17 cellular contexts compared by ENCODE assay signal in the genomic region with DNA sequence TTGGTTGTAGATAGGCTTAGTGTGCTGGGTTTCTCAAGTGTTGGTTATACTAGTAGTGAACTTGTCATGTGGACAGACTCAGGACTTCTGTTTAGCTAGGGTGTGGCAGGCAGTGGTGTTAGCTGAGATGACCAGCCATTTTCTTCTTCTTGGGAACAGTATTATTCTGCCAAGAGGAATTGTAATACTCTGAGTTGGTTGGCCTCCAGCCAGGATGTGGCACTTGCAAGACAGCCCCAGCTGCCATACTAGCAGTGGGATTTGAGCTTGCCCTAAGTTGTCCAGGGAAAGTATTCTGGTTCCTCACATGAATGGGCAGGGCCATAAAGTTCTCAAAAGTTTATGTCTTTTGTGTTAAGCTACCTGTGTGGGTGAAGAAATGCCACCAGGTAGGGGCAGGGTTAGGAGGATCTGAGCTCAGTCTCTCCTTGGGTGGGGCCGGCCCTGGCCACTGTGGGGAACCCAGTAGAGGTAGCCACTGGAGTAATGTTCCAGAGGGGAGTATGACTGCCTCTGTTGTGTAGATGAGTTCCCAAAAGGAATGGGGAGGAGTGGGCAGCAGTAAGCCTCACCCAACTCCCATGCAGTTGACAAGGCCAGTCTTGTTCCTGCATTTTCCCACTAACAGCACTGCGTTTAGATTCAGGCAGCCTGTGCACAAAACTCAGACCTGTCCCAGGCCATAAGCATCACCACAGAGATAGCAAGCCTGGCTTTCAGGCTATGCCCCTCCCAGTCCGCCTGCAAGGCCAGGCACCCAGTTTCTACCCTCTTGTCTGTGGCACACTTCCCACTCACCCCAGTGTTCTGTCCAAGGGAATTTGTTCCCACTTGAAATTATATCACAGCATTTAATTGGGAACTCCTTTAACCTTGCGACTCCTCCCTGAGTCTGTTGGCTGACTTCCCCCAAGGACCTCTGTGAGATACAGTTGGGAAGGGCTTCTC.
DNase-seq lines count a peak whose midpoint lies in the region; FAIRE-seq and TF ChIP-seq lines count a peak whose summit lies in the region.
"Had no signal": no experiment of that assay in that cellular context is flagged by ENCODE, and none has a peak within 500 bp of the region (broad histone marks: within the 10 kb centered on the region; RNA-seq: fewer than 3 reads in every experiment).

No MANE protein-coding gene starts in this region.

- H2AK5ac ChIP-seq in H1 (ENCODE audit: low read depth, low read length) = no peak overlapping the region
- H2AK5ac ChIP-seq in neuronal stem cell (ENCODE audit: low read depth, low read length) = no peak overlapping the region

- POLR2A ChIA-PET in H1 (lab: Charles Lee; ENCODE audit: partially characterized antibody) = no interaction called here

- H4K8ac ChIP-seq in H1 (ENCODE audit: extremely low read depth, insufficient read depth, low read length) = no peak overlapping the region
- H4K8ac ChIP-seq in neuronal stem cell (ENCODE audit: low read depth, low read length) = no peak overlapping the region

- intact Hi-C loops in esophagus squamous epithelium (cut with DNase I) = no loop called here

- TF ChIP-seq CTCF in H1 (IDR thresholded peaks at IDR 0.05; ENCODE audit: control extremely low read depth in 1 of 3, insufficient read depth in 1 of 3, low read depth in 1 of 3, low read length in 3 of 3) (no peak), esophagus squamous epithelium (IDR thresholded peaks at IDR 0.05) (no peak)

- CTCF ChIA-PET in H1 (lab: Charles Lee; ENCODE audit: partially characterized antibody) = no interaction called here

- no peak for FAIRE-seq in H1 (lab: Jason Lieb, UNC)
- FAIRE-seq: G401.6, HepG2, RCC 7860 had no signal

- H3K23ac ChIP-seq in H1 (ENCODE audit: insufficient read length) (no peak overlapping the region), neuronal stem cell (ENCODE audit: low read depth, low read length, poor library complexity) (no peak overlapping the region)

- no peaks in the 10 kb centered on the region for H3K36me3 ChIP-seq in H1 (ENCODE audit: control insufficient read depth in 2 of 4, insufficient read depth in 4 of 4, low read length in 3 of 4)
- no peaks in the 10 kb centered on the region for H3K36me3 ChIP-seq in neuronal stem cell (replicated peaks in 1 of 2; ENCODE audit: control insufficient read depth in 2 of 2, insufficient read depth in 2 of 2, low read length in 2 of 2)
- no peaks in the 10 kb centered on the region for H3K36me3 ChIP-seq in esophagus squamous epithelium

- TF ChIP-seq POLR2A in H1 (IDR thresholded peaks at IDR 0.05; ENCODE audit: control extremely low read depth in 1 of 2, low read depth in 2 of 2, low read length in 2 of 2) = no peak
- TF ChIP-seq POLR2A in esophagus squamous epithelium (IDR thresholded peaks at IDR 0.05) = no peak

- H2BK12ac ChIP-seq in H1 (ENCODE audit: low read depth, low read length) (no peak overlapping the region), neuronal stem cell (ENCODE audit: low read length) (no peak overlapping the region)

- no peaks in the 10 kb centered on the region for H4K20me1 ChIP-seq in H1 (replicated peaks in 1 of 2; ENCODE audit: control insufficient read depth in 1 of 2, insufficient read depth in 2 of 2, low read length in 2 of 2)

- no peak overlapping the region for H3K18ac ChIP-seq in H1 (ENCODE audit: extremely low read depth, low read length)
- H3K18ac ChIP-seq in neuronal stem cell (ENCODE audit: low read length) = no peak overlapping the region

- H3K9me3 ChIP-seq in H1 (ENCODE audit: insufficient read depth in 2 of 2, low read depth in 1 of 2, low read length in 1 of 2) (no peaks in the 10 kb centered on the region), neuronal stem cell (replicated peaks in 1 of 2; ENCODE audit: control insufficient read depth in 2 of 2, insufficient read depth in 1 of 2, low read depth in 1 of 2, low read length in 2 of 2) (peaks cover 0 to 11% of the 10 kb centered on the region in 2 donors), esophagus squamous epithelium (peaks cover 0 to 5% (median 0%) of the 10 kb centered on the region in 3 donors)

- H3K9ac ChIP-seq in H1 (replicated peaks in 1 of 4; ENCODE audit: extremely low read depth in 1 of 4, low read depth in 3 of 4, low read length in 3 of 4) (no peak overlapping the region), neuronal stem cell (ENCODE audit: low read depth, low read length, poor library complexity) (no peak overlapping the region)

- H2AFZ ChIP-seq in H1 (ENCODE audit: low read length) (no peak overlapping the region), neuronal stem cell (ENCODE audit: low read length) (peak overlapping the region; percentile 74)

- H4K5ac ChIP-seq in H1 (ENCODE audit: insufficient read length, low read depth, low read length) = no peak overlapping the region

- no peaks in the 10 kb centered on the region for H3K79me1 ChIP-seq in H1 (ENCODE audit: low read depth, low read length)
- H3K79me1 ChIP-seq in neuronal stem cell (ENCODE audit: low read depth, low read length) = no peaks in the 10 kb centered on the region

- no peak for TF ChIP-seq RAD21 in H1 (IDR thresholded peaks at IDR 0.05 in 1 of 2, conservative IDR thresholded peaks at IDR 0.05 in 1 of 2; ENCODE audit: low read depth in 2 of 2, low read length in 2 of 2)

- no peak overlapping the region for H4K91ac ChIP-seq in H1 (replicated peaks; ENCODE audit: insufficient read length, low read length)
- H4K91ac ChIP-seq in neuronal stem cell (ENCODE audit: low read depth, low read length, poor library complexity) = no peak overlapping the region

- H3K27me3 ChIP-seq in H1 (replicated peaks in 1 of 4; ENCODE audit: control insufficient read depth in 3 of 4, extremely low read depth in 1 of 4, insufficient read depth in 3 of 4, low read length in 3 of 4) (no peaks in the 10 kb centered on the region), neuronal stem cell (ENCODE audit: control insufficient read depth in 3 of 3, insufficient read depth in 3 of 3, low read depth in 1 of 3, low read length in 3 of 3) (no peaks in the 10 kb centered on the region), esophagus squamous epithelium (no peaks in the 10 kb centered on the region)

- H3K4me1 ChIP-seq in H1 (replicated peaks in 1 of 4; ENCODE audit: control insufficient read depth in 3 of 4, insufficient read depth in 4 of 4, low read length in 3 of 4) (no peaks in the 10 kb centered on the region), neuronal stem cell (ENCODE audit: control insufficient read depth in 2 of 2, insufficient read depth in 1 of 2, low read depth in 1 of 2, low read length in 2 of 2) (no peaks in the 10 kb centered on the region), esophagus squamous epithelium (no peaks in the 10 kb centered on the region)

- H3K4me2 ChIP-seq in H1 (ENCODE audit: insufficient read depth in 1 of 2, low read depth in 2 of 2, low read length in 2 of 2) = no peak overlapping the region
- H3K4me2 ChIP-seq in neuronal stem cell (ENCODE audit: insufficient read depth, low read length, poor library complexity, severe bottlenecking) = no peak overlapping the region

- 89% methylated on average over 4 of the region's 4 CpGs; no CpG with 5 or more reads in 1 of the 2 experiments for WGBS in H1 (ENCODE audit: extremely low coverage in 1 of 2, insufficient coverage in 1 of 2, insufficient read length in 1 of 2, insufficient replicate concordance in 2 of 2, low coverage in 1 of 2, low lambda C conversion rate in 2 of 2, missing lambda C conversion rate in 1 of 2), 2 experiments
- WGBS in neuronal stem cell (ENCODE audit: extremely low coverage in 2 of 2, insufficient read length in 2 of 2, insufficient replicate concordance in 1 of 2), 2 donors = no CpG with 5 or more reads among the region's 4 CpGs
- WGBS in esophagus squamous epithelium, 2 donors = 81 to 93% methylated on average over 3 of the region's 4 CpGs

- H3K4ac ChIP-seq in H1 (replicated peaks; ENCODE audit: insufficient read length, low read depth, low read length) (no peak overlapping the region), neuronal stem cell (ENCODE audit: low read length) (no peak overlapping the region)

- H2BK120ac ChIP-seq in H1 (replicated peaks; ENCODE audit: low read depth, low read length) = peak overlapping the region; percentile 33
- H2BK120ac ChIP-seq in neuronal stem cell (ENCODE audit: low read depth, low read length) = no peak overlapping the region

- no peak overlapping the region for H2BK20ac ChIP-seq in H1 (ENCODE audit: low read length)

- H2BK5ac ChIP-seq in H1 (ENCODE audit: low read depth, low read length) (no peak overlapping the region; the same call in 1 of the 2 replicates), neuronal stem cell (ENCODE audit: low read length) (no peak overlapping the region)

- H2BK15ac ChIP-seq in H1 (ENCODE audit: low read length) (no peak overlapping the region), neuronal stem cell (ENCODE audit: low read length) (no peak overlapping the region)

- H3K27ac ChIP-seq in H1 (ENCODE audit: low read depth, low read length) (no peak overlapping the region), neuronal stem cell (replicated peaks; ENCODE audit: low read length) (no peak overlapping the region), esophagus squamous epithelium (no peak overlapping the region)

- TF ChIP-seq EP300 in H1 (IDR thresholded peaks at IDR 0.05; ENCODE audit: borderline replicate concordance in 1 of 2, low read depth in 2 of 2, low read length in 2 of 2) = no peak

- no peaks in the 10 kb centered on the region for H3K79me2 ChIP-seq in H1 (ENCODE audit: control insufficient read depth in 1 of 2, insufficient read depth in 2 of 2, low read length in 2 of 2)

- DNase-seq in Daoy (ENCODE audit: low read depth) = peak; percentile 5
- peak; percentile 6 for DNase-seq in H4 (ENCODE audit: low spot score)
- no peak for DNase-seq in H1 (ENCODE audit: low read depth in 1 of 2, low spot score in 2 of 2)
- DNase-seq in neuronal stem cell (ENCODE audit: low spot score) = no peak
- no peak for DNase-seq in NCI-H345 (lab: John Stamatoyannopoulos, UW)
- no peak for DNase-seq in activated T-cell treated with anti-CD3 and anti-CD28 coated beads, Interleukin-2, amount 50 U/mL, for 1 hour
- DNase-seq in esophagus squamous epithelium (lab: John Stamatoyannopoulos, UW) = no peak
- DNase-seq: DMS79 treated with DMSO at 0.1 percent for 48 hours, H7, KBM-7, NCI-H1417 treated with DMSO at 0.1 percent for 48 hours, NCI-H1930, NCI-H526, SHP77 treated with DMSO at 0.1 percent for 48 hours had no signal

- H3K4me3 ChIP-seq in H1 (ENCODE audit: extremely low read depth in 1 of 4, insufficient read depth in 2 of 4, low read depth in 3 of 4, low read length in 4 of 4) (no peak overlapping the region), neuronal stem cell (ENCODE audit: low read length in 2 of 2) (no peak overlapping the region), esophagus squamous epithelium (no peak overlapping the region)

- H3K56ac ChIP-seq in H1 (replicated peaks; ENCODE audit: insufficient read length, low read depth, low read length) = no peak overlapping the region

- H3K14ac ChIP-seq in H1 (ENCODE audit: insufficient read length) (peak overlapping the region; percentile 66), neuronal stem cell (ENCODE audit: low read length) (no peak overlapping the region)

- no peaks in the 10 kb centered on the region for H3K23me2 ChIP-seq in H1 (ENCODE audit: low read depth, low read length)

TF ChIP-seq in H1, 55 proteins besides CTCF, POLR2A, EP300 and RAD21 (continues in another document):
- no peak for TF ChIP-seq HDAC6 (IDR thresholded peaks at IDR 0.05; ENCODE audit: low read depth, low read length)

Comparison
In these comparisons a context has a peak if more than half of its experiments do, and no peak if none do; other contexts are left out.
1. DNase-seq: peak in Daoy (single experiment) and H4 (single experiment); none in H1 (0 of 2), neuronal stem cell (single experiment), NCI-H345 (single experiment), activated T-cell treated with anti-CD3 and anti-CD28 coated beads, Interleukin-2, amount 50 U/mL, for 1 hour (single experiment) and esophagus squamous epithelium (single experiment).